ENCODE assay signal across 26 cellular contexts in the genomic region with DNA sequence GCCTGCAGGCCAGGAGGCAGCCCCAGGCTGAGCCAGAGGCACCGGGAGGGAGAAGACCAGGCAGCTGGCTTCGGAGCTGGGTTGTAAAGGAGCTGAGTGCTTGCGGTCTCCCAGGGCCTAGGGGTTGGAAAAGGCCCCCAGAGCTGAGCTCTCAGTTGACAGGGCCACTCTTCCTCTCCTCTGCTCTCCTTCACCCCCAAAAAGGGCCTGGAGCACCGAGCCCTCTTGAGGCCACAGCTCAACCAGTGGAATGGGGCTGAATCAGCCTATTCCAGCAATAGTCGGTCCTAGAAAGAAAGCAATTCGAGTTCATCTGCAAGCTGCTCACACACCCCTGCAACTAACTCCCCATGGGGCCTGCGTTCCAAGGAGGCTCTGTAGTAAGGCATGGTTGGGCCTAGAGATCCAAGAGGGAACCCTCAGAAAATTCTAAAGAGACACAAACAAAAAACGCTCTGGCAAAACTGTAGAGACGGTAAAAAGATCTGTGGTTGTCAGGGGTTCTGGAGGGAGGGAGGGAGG.
"Had no signal": no experiment of that assay in that cellular context is flagged by ENCODE, and none has a peak within 500 bp of the region (broad histone marks: within the 10 kb centered on the region; RNA-seq: fewer than 3 reads in every experiment).

No MANE protein-coding gene starts in this region.

- H3K36me3 ChIP-seq: esophagus squamous epithelium, left lung, neutrophil, pancreas, right atrium auricular region, suprapubic skin, transverse colon, upper lobe of right lung, uterus had no signal

- DNase-seq: cortex of kidney; effector memory CD8-positive, alpha-beta T cell; erythroblast; esophagus squamous epithelium; foreskin melanocyte; kidney; left cardiac atrium; left lung; mesenchymal stem cell; nephron progenitor cell; pancreas; stimulated activated CD4-positive, alpha-beta T cell treated with anti-CD3 and anti-CD28 coated beads, Interleukin-12 subunit alpha, Interleukin-12 subunit beta, amount 100 ng/mL, for 4 hours; stimulated activated CD4-positive, alpha-beta T cell treated with anti-CD3 and anti-CD28 coated beads, Interleukin-1b, Interleukin-23, amount 100 ng/mL, for 48 hours; stimulated activated CD4-positive, alpha-beta T cell treated with anti-CD3 and anti-CD28 coated beads, Interleukin-4, amount 100 ng/mL, for 1 hour; stimulated activated CD8-positive, alpha-beta memory T cell treated with anti-CD3 and anti-CD28 coated beads, Interleukin-4, amount 100 ng/mL, for 48 hours; stimulated activated naive CD4-positive, alpha-beta T cell; stimulated activated naive CD8-positive, alpha-beta T cell treated with anti-CD3 and anti-CD28 coated beads, Interleukin-15, amount 100 ng/mL, for 72 hours; transverse colon; upper lobe of right lung; uterus had no signal

- H3K27me3 ChIP-seq: left lung, neutrophil, right atrium auricular region, suprapubic skin, transverse colon, upper lobe of right lung, uterus had no signal

- H3K9me3 ChIP-seq: esophagus squamous epithelium, neutrophil, pancreas, right atrium auricular region, suprapubic skin, transverse colon, upper lobe of right lung, uterus had no signal

- H3K4me2 ChIP-seq: smooth muscle cell had no signal

- H3K4me3 ChIP-seq: esophagus squamous epithelium, left lung, pancreas, right atrium auricular region, smooth muscle cell, suprapubic skin, transverse colon, upper lobe of right lung, uterus had no signal

- H3K4me1 ChIP-seq: esophagus squamous epithelium, left lung, pancreas, transverse colon, upper lobe of right lung, uterus had no signal

- H3K27ac Mint-ChIP-seq: effector memory CD8-positive, alpha-beta T cell; mesothelial cell of epicardium; naive thymus-derived CD8-positive, alpha-beta T cell; nephron progenitor cell; stimulated activated naive CD8-positive, alpha-beta T cell treated with anti-CD3 and anti-CD28 coated beads, Interleukin-15, amount 100 ng/mL, for 72 hours had no signal

- H3K27ac ChIP-seq: esophagus squamous epithelium, left lung, neutrophil, pancreas, right atrium auricular region, suprapubic skin, transverse colon, upper lobe of right lung, uterus had no signal

- H3K4me3 Mint-ChIP-seq: effector memory CD8-positive, alpha-beta T cell; mesothelial cell of epicardium; naive thymus-derived CD8-positive, alpha-beta T cell; nephron progenitor cell; stimulated activated naive CD8-positive, alpha-beta T cell treated with anti-CD3 and anti-CD28 coated beads, Interleukin-15, amount 100 ng/mL, for 72 hours had no signal

- H3K36me3 Mint-ChIP-seq: mesothelial cell of epicardium had no signal

- H3K4me1 Mint-ChIP-seq: mesothelial cell of epicardium; naive thymus-derived CD8-positive, alpha-beta T cell; stimulated activated naive CD8-positive, alpha-beta T cell treated with anti-CD3 and anti-CD28 coated beads, Interleukin-15, amount 100 ng/mL, for 72 hours had no signal
